In the genomic region with DNA sequence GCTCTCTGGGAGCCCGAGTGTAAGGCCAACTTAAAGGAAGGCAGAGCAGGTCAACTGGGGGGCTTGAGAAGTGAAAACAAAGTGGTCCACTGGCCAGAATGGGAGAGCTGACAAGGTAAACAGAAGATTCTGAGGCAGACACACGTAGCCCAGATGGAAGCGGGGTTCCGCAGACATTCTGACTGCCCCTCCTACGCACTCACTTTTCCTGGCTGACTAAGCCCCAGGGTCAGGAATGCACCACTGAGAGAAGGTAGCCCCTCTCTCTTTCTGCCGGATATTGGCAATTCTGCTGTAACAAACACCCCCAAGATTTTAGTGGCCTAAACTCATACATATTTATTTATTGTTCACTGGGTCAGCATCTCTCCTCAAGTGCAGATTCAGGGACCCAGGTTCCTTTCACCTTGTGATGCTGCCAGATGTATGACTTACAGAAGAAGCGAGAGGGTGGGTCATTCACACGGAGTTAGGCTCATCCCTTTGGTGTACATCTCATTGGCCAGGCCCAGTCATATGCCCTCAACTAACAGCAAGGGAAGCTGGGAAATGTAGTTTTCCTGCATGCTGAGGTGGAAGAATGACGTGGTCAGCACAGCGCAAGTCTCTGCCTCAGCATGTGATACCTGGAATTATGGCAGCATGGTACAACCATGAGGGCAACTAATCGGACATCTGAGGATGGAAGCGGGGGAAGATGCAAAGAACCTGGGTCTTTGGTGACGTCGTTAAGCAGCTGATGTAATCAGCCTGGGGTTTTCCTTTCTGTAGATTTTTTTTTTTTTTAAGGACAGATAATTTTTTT, we compare ENCODE assay signal across 8 cellular contexts. TPM values are rescaled to one million over a fixed set of nuclear protein-coding genes. Genes with fewer than 3 reads are reported as not detected.
A peak's percentile ranks its signal among the peaks of the same experiment; 100 is the strongest.
DNase-seq lines count a peak whose midpoint lies in the region; ATAC-seq and TF ChIP-seq lines count a peak whose summit lies in the region.

No MANE protein-coding gene starts in this region.

- TF ChIP-seq CTCF in AG10803 (conservative IDR thresholded peaks at IDR 0.05; ENCODE audit: low read length) (no peak), MCF 10A (IDR thresholded peaks at IDR 0.05; ENCODE audit: unreplicated experiment) (no peak)

- no peaks in the 10 kb centered on the region for H3K27me3 Mint-ChIP-seq in T-helper 1 cell treated with Interleukin-12 subunit alpha and Interleukin-12 subunit beta and Interleukin-4 antibody, amounts not matched to agents 30 μg/mL and 1 μg/mL, for 36 hours (ENCODE audit: low read depth)
- H3K27me3 Mint-ChIP-seq in MCF 10A (ENCODE audit: insufficient read depth, unreplicated experiment): no peaks in the 10 kb centered on the region

- peak overlapping the region; percentile 94 for H3K27ac Mint-ChIP-seq in T-helper 1 cell treated with Interleukin-12 subunit alpha and Interleukin-12 subunit beta and Interleukin-4 antibody, amounts not matched to agents 30 μg/mL and 1 μg/mL, for 36 hours
- no peak overlapping the region for H3K27ac Mint-ChIP-seq in MCF 10A (ENCODE audit: low read depth, unreplicated experiment)

- H3K4me1 Mint-ChIP-seq in T-helper 1 cell treated with Interleukin-12 subunit alpha and Interleukin-12 subunit beta and Interleukin-4 antibody, amounts not matched to agents 30 μg/mL and 1 μg/mL, for 36 hours (ENCODE audit: low read depth): peaks cover 20% of the 10 kb centered on the region
- H3K4me1 Mint-ChIP-seq in MCF 10A (ENCODE audit: insufficient read depth, unreplicated experiment): peaks cover 12% of the 10 kb centered on the region

- ATAC-seq in GM19324 (IDR thresholded peaks at IDR 0.05; ENCODE audit: low FRiP score, unreplicated experiment) (peak; percentile 72), HG03460 (IDR thresholded peaks at IDR 0.05; ENCODE audit: unreplicated experiment) (peak; percentile 88), HG03097 (IDR thresholded peaks at IDR 0.05; ENCODE audit: low FRiP score, unreplicated experiment) (no peak)

- CTCF ChIA-PET in MCF 10A (lab: Yijun Ruan, JAX): no interaction called here

- H3K9me3 Mint-ChIP-seq in T-helper 1 cell treated with Interleukin-12 subunit alpha and Interleukin-12 subunit beta and Interleukin-4 antibody, amounts not matched to agents 30 μg/mL and 1 μg/mL, for 36 hours: peaks cover 6% of the 10 kb centered on the region
- no peaks in the 10 kb centered on the region for H3K9me3 Mint-ChIP-seq in MCF 10A (ENCODE audit: unreplicated experiment)

- peak; percentile 68 for DNase-seq in AG10803 (ENCODE audit: low read depth)
- DNase-seq in MCF 10A (ENCODE audit: unreplicated experiment): peak; percentile 84
- peak; percentile 90 for DNase-seq in iris pigment epithelial cell (ENCODE audit: low read depth)
- peak; percentile 50 for DNase-seq in stimulated activated CD4-positive, alpha-beta T cell treated with anti-CD3 and anti-CD28 coated beads, Interleukin-4, amount 100 ng/mL, for 24 hours

- no TSS peak for BruUV-seq in MCF 10A (replicated peaks; lab: Mats Ljungman, UMichigan)

- peaks cover 6% of the 10 kb centered on the region for H3K36me3 Mint-ChIP-seq in T-helper 1 cell treated with Interleukin-12 subunit alpha and Interleukin-12 subunit beta and Interleukin-4 antibody, amounts not matched to agents 30 μg/mL and 1 μg/mL, for 36 hours (ENCODE audit: low read depth)
- no peaks in the 10 kb centered on the region for H3K36me3 Mint-ChIP-seq in MCF 10A (ENCODE audit: insufficient read depth, unreplicated experiment)

- POLR2A ChIA-PET in MCF 10A (lab: Yijun Ruan, JAX): interaction anchor here (1.1 kb wide), 1 partner anchor 72 kb away, joined by 3 read pairs; no protein-coding TSS in a partner anchor

- H3K4me3 ChIP-seq in AG10803 (ENCODE audit: low read length): no peak overlapping the region; the same call in 1 of the 2 replicates

- intact Hi-C loops in MCF 10A (cut with micrococcal nuclease): no loop called here

- H3K4me3 Mint-ChIP-seq in T-helper 1 cell treated with Interleukin-12 subunit alpha and Interleukin-12 subunit beta and Interleukin-4 antibody, amounts not matched to agents 30 μg/mL and 1 μg/mL, for 36 hours: peak overlapping the region; percentile 75
- H3K4me3 Mint-ChIP-seq in MCF 10A (ENCODE audit: unreplicated experiment): peak overlapping the region; percentile 15

RNA-seq across cellular contexts. Expression of a gene that starts 43.5 kb away (rescaled TPM):
- 86.0 and 90.7 TPM in 2 replicates for total RNA-seq in MCF 10A (2022)

RNA-seq across cellular contexts. Expression of a gene that starts 43.5 kb away (rescaled TPM):
- 8.1 and 8.5 TPM in 2 replicates for total RNA-seq in MCF 10A (2022)
